8 cellular contexts compared by ENCODE assay signal in the genomic region with DNA sequence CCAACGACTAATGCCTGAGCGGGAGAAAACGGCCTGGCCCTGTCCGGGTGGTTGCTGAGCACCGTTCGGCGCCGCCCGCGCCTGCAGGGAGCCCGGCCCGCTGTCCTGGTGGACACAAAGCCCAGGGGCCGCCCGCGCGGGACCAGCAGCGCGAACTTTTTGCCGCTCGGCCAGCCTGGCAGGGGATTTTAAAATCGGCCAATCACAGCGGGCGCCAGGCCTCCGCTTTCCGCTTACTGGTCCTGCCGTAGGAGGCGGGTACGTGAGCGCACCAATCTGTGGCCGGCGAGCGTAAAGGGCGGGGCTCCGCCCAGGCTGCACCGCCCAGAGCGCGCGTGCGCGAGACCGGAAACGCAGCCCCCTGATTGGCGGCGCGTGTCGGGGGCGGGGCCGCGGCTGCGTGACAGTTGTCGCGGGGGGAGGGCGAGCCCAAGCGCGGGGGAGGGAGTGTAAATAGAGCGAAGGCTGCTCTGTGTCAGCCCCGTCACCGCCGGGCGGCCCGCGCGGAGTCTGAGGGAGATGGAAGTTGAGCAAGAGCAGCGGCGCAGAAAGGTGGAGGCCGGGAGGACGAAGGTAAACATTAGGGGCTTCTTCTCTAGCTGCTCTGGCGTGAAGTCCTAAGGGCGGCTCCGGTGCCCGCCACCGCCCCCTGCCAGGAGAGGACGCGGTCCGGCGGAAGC. TPM values are rescaled to one million over a fixed set of nuclear protein-coding genes. Genes with fewer than 3 reads are reported as not detected.
DNase-seq lines count a peak whose midpoint lies in the region; ATAC-seq and TF ChIP-seq lines count a peak whose summit lies in the region.

A gene (minus strand): TSS at position 161 of the 680 bp plus-strand sequence. CDS start 1,132 bp downstream, outside the sequence.
A gene with protein sequence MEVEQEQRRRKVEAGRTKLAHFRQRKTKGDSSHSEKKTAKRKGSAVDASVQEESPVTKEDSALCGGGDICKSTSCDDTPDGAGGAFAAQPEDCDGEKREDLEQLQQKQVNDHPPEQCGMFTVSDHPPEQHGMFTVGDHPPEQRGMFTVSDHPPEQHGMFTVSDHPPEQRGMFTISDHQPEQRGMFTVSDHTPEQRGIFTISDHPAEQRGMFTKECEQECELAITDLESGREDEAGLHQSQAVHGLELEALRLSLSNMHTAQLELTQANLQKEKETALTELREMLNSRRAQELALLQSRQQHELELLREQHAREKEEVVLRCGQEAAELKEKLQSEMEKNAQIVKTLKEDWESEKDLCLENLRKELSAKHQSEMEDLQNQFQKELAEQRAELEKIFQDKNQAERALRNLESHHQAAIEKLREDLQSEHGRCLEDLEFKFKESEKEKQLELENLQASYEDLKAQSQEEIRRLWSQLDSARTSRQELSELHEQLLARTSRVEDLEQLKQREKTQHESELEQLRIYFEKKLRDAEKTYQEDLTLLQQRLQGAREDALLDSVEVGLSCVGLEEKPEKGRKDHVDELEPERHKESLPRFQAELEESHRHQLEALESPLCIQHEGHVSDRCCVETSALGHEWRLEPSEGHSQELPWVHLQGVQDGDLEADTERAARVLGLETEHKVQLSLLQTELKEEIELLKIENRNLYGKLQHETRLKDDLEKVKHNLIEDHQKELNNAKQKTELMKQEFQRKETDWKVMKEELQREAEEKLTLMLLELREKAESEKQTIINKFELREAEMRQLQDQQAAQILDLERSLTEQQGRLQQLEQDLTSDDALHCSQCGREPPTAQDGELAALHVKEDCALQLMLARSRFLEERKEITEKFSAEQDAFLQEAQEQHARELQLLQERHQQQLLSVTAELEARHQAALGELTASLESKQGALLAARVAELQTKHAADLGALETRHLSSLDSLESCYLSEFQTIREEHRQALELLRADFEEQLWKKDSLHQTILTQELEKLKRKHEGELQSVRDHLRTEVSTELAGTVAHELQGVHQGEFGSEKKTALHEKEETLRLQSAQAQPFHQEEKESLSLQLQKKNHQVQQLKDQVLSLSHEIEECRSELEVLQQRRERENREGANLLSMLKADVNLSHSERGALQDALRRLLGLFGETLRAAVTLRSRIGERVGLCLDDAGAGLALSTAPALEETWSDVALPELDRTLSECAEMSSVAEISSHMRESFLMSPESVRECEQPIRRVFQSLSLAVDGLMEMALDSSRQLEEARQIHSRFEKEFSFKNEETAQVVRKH (N-terminal part only) (plus strand): TSS at position 447 of the 680 bp plus-strand sequence. CDS start 73 bp downstream, at position 520.

- POLR2A ChIA-PET in activated B cell treated with CpG ODN at 0.5 μM for 24 hours (lab: Charles Lee), result interaction anchor here (1.0 kb wide), 2 partner anchors 95 to 312 kb away, joined by 5 to 6 read pairs; a partner anchor contains a TSS

- peaks cover 29% of the 10 kb centered on the region for H3K4me1 Mint-ChIP-seq in activated B cell treated with CpG ODN at 0.5 μM for 24 hours

- H3K36me3 ChIP-seq in spleen, result peaks cover 0 to 24% (median 7%) of the 10 kb centered on the region in 6 donors

- H3K27ac Mint-ChIP-seq in activated B cell treated with CpG ODN at 0.5 μM for 24 hours, result peak within 1 kb of the TSS; percentile 94

- intact Hi-C loops in activated B cell treated with CpG ODN at 0.5 μM for 24 hours (cut with micrococcal nuclease) (loop anchor here (1.0 to 5.0 kb wide), 6 partner anchors 38 to 1382 kb away; a partner anchor contains a TSS), spleen (cut with DNase I; ENCODE audit: low total_unique reads) (loop anchor here (5.0 kb wide), 1 partner anchor 133 kb away; a partner anchor contains a TSS)

- TF ChIP-seq POLR2A in spleen (IDR thresholded peaks at IDR 0.05), result no peak

- H3K36me3 Mint-ChIP-seq in activated B cell treated with CpG ODN at 0.5 μM for 24 hours (ENCODE audit: low read depth), result peaks cover 16% of the 10 kb centered on the region

- 0 to 1% (median 0%) methylated on average over 43 to 76 of the region's 76 CpGs for WGBS in spleen, 5 donors

- no peaks in the 10 kb centered on the region for H3K9me3 Mint-ChIP-seq in activated B cell treated with CpG ODN at 0.5 μM for 24 hours

- H3K4me3 Mint-ChIP-seq in activated B cell treated with CpG ODN at 0.5 μM for 24 hours, result peak within 1 kb of the TSS; percentile 94

- CTCF ChIA-PET in activated B cell treated with CpG ODN at 0.5 μM for 24 hours (lab: Charles Lee), result interaction anchor here (0.9 kb wide), 1 partner anchor 180 kb away, joined by 3 read pairs; no protein-coding TSS in a partner anchor

- H3K4me3 ChIP-seq in spleen, result peak within 1 kb of the TSS; percentile 79 to 100 (median 94)

- H3K9me3 ChIP-seq in spleen, result no peaks in the 10 kb centered on the region

- TF ChIP-seq CTCF in AG09319 (IDR thresholded peaks at IDR 0.05; ENCODE audit: low read depth, low read length) (no peak), activated B cell treated with CpG ODN at 0.5 μM for 24 hours (IDR thresholded peaks at IDR 0.05) (no peak), spleen (IDR thresholded peaks at IDR 0.05 in 8 of 11, conservative IDR thresholded peaks at IDR 0.05 in 3 of 11) (peak in 3 of 11 experiments; percentile 5 to 33 (median 32))

- H3K27me3 Mint-ChIP-seq in activated B cell treated with CpG ODN at 0.5 μM for 24 hours, result no peaks in the 10 kb centered on the region

- H3K4me1 ChIP-seq in spleen, result peaks cover 15 to 69% (median 43%) of the 10 kb centered on the region in 6 donors

- peak; percentile 78 for ATAC-seq in GM19035 (IDR thresholded peaks at IDR 0.05; ENCODE audit: unreplicated experiment)
- ATAC-seq in HG03342 (IDR thresholded peaks at IDR 0.05; ENCODE audit: unreplicated experiment), result peak; percentile 80
- ATAC-seq in activated B cell treated with CpG ODN at 0.5 μM for 24 hours (ENCODE audit: low read depth), result peak; percentile 82

- H3K27ac ChIP-seq in caudate nucleus (ENCODE audit: low read depth, low read length) (peak within 1 kb of the TSS; percentile 94), spleen (peak within 1 kb of the TSS; percentile 86 to 100 (median 98))

- no peaks in the 10 kb centered on the region for H3K27me3 ChIP-seq in spleen (replicated peaks in 1 of 7)

- DNase-seq in AG09319 (ENCODE audit: extremely low read depth, low read depth), result peak; percentile 96
- peak; percentile 99 for DNase-seq in NCI-H345 treated with DMSO at 0.1 percent for 48 hours (lab: John Stamatoyannopoulos, UW; ENCODE audit: unreplicated experiment)
- DNase-seq in activated B cell treated with CpG ODN at 0.5 μM for 24 hours, result peak; percentile 98
- DNase-seq in caudate nucleus (lab: John Stamatoyannopoulos, UW), result peak; percentile 67 to 98 (median 95)
- peak; percentile 98 for DNase-seq in iris pigment epithelial cell (ENCODE audit: low read depth)
- DNase-seq in spleen, result peak; percentile 98

RNA-seq across cellular contexts. Expression of the first gene that starts in this region (rescaled TPM):
- total RNA-seq in activated B cell treated with CpG ODN at 0.5 μM for 24 hours (4.7 TPM in 2 replicates), spleen (1 to 10 TPM; 3.6 to 5.8 (median 4.7) TPM)
- 1 to 10 TPM; 1.4 to 3.1 (median 2.2) TPM for polyA plus RNA-seq in spleen

RNA-seq across cellular contexts. Expression of the second gene that starts in this region (rescaled TPM):
- total RNA-seq in activated B cell treated with CpG ODN at 0.5 μM for 24 hours, result 39.7 and 40.9 TPM in 2 replicates
- 10 to 100 TPM; 31.4 to 43.7 (median 37.1) TPM for total RNA-seq in spleen
- 10 to 100 TPM in 1 of 3 donors, 1 to 10 TPM in 2; 6.4 to 10.8 (median 7.8) TPM for polyA plus RNA-seq in spleen

Comparison
In these comparisons a context has a peak if more than half of its experiments do, and no peak if none do; other contexts are left out.
1. Peak in every context shown above with its lines: DNase-seq, ATAC-seq, H3K4me3 ChIP-seq and H3K27ac ChIP-seq.